ENCODE assay signal across 6 cellular contexts in the genomic region with DNA sequence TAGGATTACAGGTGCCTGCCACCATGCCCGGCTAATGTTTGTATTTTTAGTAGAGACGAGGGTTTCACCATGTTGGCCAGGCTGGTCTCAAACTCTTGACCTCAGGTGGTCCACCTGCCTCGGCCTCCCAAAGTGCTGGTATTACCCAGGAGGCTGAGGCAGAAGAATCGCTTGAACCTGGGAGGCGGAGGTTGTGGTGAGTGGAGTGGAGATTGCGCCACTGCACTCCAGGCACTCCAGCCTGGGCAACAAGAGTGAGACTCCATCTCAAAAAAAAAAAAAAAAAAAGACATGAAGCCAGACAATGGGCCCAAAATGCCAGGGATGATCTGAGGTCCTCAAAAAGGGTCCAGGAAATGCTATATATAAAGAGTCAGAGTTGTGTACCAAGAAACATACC.
DNase-seq lines count a peak whose midpoint lies in the region; TF ChIP-seq lines count a peak whose summit lies in the region.
"Not testable (repeated sequence)": the region's sequence is repeated elsewhere in the genome, so short reads cannot be mapped to it uniquely, and the experiment has no call there.

No MANE protein-coding gene starts in this region.

- intact Hi-C loops in posterior vena cava (cut with DNase I); spleen (cut with DNase I; ENCODE audit: low total_unique reads): not testable (repeated sequence)

- H3K9me3 ChIP-seq in spleen = peaks cover 0 to 13% (median 5%) of the 10 kb centered on the region in 8 donors

- not testable (repeated sequence) for H3K4me3 ChIP-seq in coronary artery, spleen

- peaks cover 4 to 43% (median 15%) of the 10 kb centered on the region in 7 donors for H3K27me3 ChIP-seq in spleen (replicated peaks in 1 of 7)

- H3K27ac ChIP-seq in coronary artery, spleen: not testable (repeated sequence)

- not testable (repeated sequence) for H3K36me3 ChIP-seq in spleen

- not testable (repeated sequence) for TF ChIP-seq POLR2A in spleen (IDR thresholded peaks at IDR 0.05)

- not testable (repeated sequence) for H3K4me1 ChIP-seq in spleen

- not testable (repeated sequence) for TF ChIP-seq CTCF in coronary artery (IDR thresholded peaks at IDR 0.05); spleen (IDR thresholded peaks at IDR 0.05 in 8 of 11, conservative IDR thresholded peaks at IDR 0.05 in 3 of 11)

- peak; percentile 3 for DNase-seq in activated T-cell treated with anti-CD3 and anti-CD28 coated beads, Interleukin-2, amount 50 U/mL, for 1 hour
- DNase-seq in activated effector memory CD4-positive, alpha-beta T cell treated with anti-CD3 and anti-CD28 coated beads, Interleukin-2, amount 50 U/mL, for 16 hours = peak; percentile 12
- peak; percentile 14 for DNase-seq in coronary artery (ENCODE audit: low spot score)
- peak; percentile 10 for DNase-seq in islet precursor cell
- DNase-seq in posterior vena cava (ENCODE audit: low spot score) = peak; percentile 32
- peak; percentile 10 for DNase-seq in spleen

- WGBS in spleen, 5 donors = 80 to 98% (median 93%) methylated on average over 6 of the region's 6 CpGs
